ENCODE assay signal across 23 cellular contexts in the genomic region with DNA sequence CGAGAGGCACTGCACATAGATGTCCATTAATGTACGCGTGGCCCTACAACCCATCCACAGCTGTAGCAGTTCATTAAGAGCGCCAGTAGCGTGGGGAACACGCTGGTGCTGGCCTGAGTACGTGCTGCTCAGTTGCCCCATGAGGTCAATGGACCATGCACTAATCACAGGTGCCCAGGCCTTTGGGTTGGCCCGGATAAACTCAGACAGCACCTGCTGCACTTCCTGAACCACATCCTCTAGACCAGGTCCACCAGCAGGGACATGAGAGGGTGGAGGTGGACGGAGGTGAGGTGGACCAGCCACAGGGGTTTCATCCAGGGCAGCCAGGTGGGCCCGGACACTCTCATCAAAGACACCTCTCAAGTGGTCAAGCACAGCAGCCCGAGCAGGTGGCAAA. TPM values are rescaled to one million over a fixed set of nuclear protein-coding genes. Genes with fewer than 3 reads are reported as not detected.
"Had no signal": no experiment of that assay in that cellular context is flagged by ENCODE, and none has a peak within 500 bp of the region (broad histone marks: within the 10 kb centered on the region; RNA-seq: fewer than 3 reads in every experiment).

No MANE protein-coding gene starts in this region.

- H3K27me3 Mint-ChIP-seq: activated B cell treated with CpG ODN at 0.5 μM for 24 hours; activated CD4-positive, alpha-beta T cell treated with anti-CD3 and anti-CD28 coated beads, Interleukin-2, amount 10 ng/mL, durations not matched to agents 24 days and 14 days; central memory CD8-positive, alpha-beta T cell; IgD-negative memory B cell; T-helper 17 cell had no signal

- DNase-seq: activated B cell treated with CpG ODN at 0.5 μM for 24 hours; activated CD4-positive, alpha-beta T cell treated with anti-CD3 and anti-CD28 coated beads for 1 hour; activated CD4-positive, alpha-beta T cell treated with anti-CD3 and anti-CD28 coated beads, Interleukin-2, amount 10 ng/mL, durations not matched to agents 24 days and 14 days; activated CD4-positive, alpha-beta T cell treated with anti-CD3 and anti-CD28 coated beads, Interleukin-2, amount 50 U/mL, for 48 hours; activated naive CD4-positive, alpha-beta T cell treated with anti-CD3 and anti-CD28 coated beads, Interleukin-2, amount 50 U/mL, for 16 hours; amniotic stem cell; KG1; NCI-H1092 treated with DMSO at 0.1 percent for 48 hours; NCI-H1436; NCI-H1694 treated with DMSO at 0.1 percent for 48 hours; NCI-H2029 treated with DMSO at 0.1 percent for 48 hours; NCI-H345; NCI-H510A; NCI-H526 treated with DMSO at 0.1 percent for 48 hours; NCI-H82; PC-3; SHP77 treated with DMSO at 0.1 percent for 48 hours; T-helper 17 cell; T-helper 9 cell had no signal

- H3K4me3 ChIP-seq: ascending aorta had no signal

- ATAC-seq: PC-3, T-helper 17 cell had no signal

- H3K36me3 Mint-ChIP-seq: IgD-negative memory B cell had no signal

- H3K27me3 ChIP-seq: ascending aorta had no signal

- H3K27ac ChIP-seq: ascending aorta had no signal

- H3K9me3 ChIP-seq: ascending aorta had no signal

- H3K27ac Mint-ChIP-seq: activated B cell treated with CpG ODN at 0.5 μM for 24 hours; activated CD4-positive, alpha-beta T cell treated with anti-CD3 and anti-CD28 coated beads, Interleukin-2, amount 10 ng/mL, durations not matched to agents 24 days and 14 days; T-helper 17 cell had no signal

- H3K4me3 Mint-ChIP-seq: activated B cell treated with CpG ODN at 0.5 μM for 24 hours; activated CD4-positive, alpha-beta T cell treated with anti-CD3 and anti-CD28 coated beads, Interleukin-2, amount 10 ng/mL, durations not matched to agents 24 days and 14 days; central memory CD8-positive, alpha-beta T cell; T-helper 17 cell had no signal

- H3K9me3 Mint-ChIP-seq: activated B cell treated with CpG ODN at 0.5 μM for 24 hours; activated CD4-positive, alpha-beta T cell treated with anti-CD3 and anti-CD28 coated beads, Interleukin-2, amount 10 ng/mL, durations not matched to agents 24 days and 14 days; brain; central memory CD8-positive, alpha-beta T cell; IgD-negative memory B cell had no signal

RNA-seq across cellular contexts. Expression of gene CSKMT, which starts 15.6 kb away (rescaled TPM):
- total RNA-seq: ascending aorta had no signal
